ENCODE assay signal across 9 cellular contexts in the genomic region with DNA sequence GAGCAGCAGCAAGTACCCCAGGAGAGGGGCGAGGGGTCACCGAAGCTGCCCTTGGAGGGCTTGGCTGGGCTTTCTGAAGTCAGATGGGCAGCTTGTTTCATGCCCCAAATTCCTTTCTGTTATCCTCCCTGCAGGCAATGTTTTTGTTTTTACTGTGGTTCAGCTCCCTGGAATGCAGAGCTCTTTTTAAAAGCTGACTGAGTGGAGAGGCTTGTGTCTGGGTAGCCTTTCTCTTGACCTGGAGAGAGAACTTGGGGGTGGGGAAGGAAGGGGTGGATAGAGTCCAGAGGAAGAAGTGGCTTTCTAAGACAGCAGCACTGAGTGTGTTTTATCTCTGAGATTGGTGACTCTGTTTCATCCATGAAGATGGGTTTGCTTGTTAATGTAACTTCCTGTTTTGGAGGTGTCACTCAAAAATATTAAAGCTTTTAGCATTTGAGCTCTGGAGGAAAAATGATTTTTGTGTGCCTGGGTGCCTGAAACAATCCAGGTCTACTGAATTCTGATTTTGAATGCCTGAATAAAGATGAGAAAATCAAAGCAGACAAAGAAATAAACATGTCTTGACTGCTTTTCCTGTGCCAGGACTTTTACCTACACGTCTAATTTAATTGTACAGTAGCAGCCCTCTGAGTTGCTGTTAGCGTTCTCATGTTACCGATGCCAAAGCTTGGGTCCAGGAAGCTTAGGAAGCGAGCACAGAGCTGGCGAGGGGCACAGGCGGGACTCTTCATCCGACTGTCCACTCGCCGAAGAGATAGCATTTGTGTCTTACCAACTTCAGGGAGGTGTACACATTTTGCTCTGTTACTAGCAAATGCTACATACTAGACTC.
DNase-seq lines count a peak whose midpoint lies in the region; ATAC-seq, FAIRE-seq and TF ChIP-seq lines count a peak whose summit lies in the region.
"Had no signal": no experiment of that assay in that cellular context is flagged by ENCODE, and none has a peak within 500 bp of the region (broad histone marks: within the 10 kb centered on the region; RNA-seq: fewer than 3 reads in every experiment).

No MANE protein-coding gene starts in this region.

- peaks cover 60% of the 10 kb centered on the region for H3K4me1 Mint-ChIP-seq in osteocyte (ENCODE audit: unreplicated experiment)
- H3K4me1 Mint-ChIP-seq in stimulated activated naive B cell treated with anti-CD40 and anti-IgM and Interleukin-4, amounts not matched to agents 10 μg/mL and 1 μg/mL and 100 μg/mL, for 72 hours, result peaks cover 0 to 1% of the 10 kb centered on the region in 2 donors
- H3K4me1 Mint-ChIP-seq in activated CD8-positive, alpha-beta T cell treated with anti-CD3 and anti-CD28 coated beads, Interleukin-2, amount 10 ng/mL, durations not matched to agents 7 days and 5 days (ENCODE audit: low read depth), result no peaks in the 10 kb centered on the region

- H3K27me3 ChIP-seq in endothelial cell of umbilical vein (ENCODE audit: control insufficient read depth in 2 of 2, insufficient read depth in 2 of 2, low read length in 2 of 2), result no peaks in the 10 kb centered on the region

- peaks cover 7% of the 10 kb centered on the region for H3K27me3 Mint-ChIP-seq in osteocyte (ENCODE audit: unreplicated experiment)
- peaks cover 16 to 29% of the 10 kb centered on the region in 2 donors for H3K27me3 Mint-ChIP-seq in stimulated activated naive B cell treated with anti-CD40 and anti-IgM and Interleukin-4, amounts not matched to agents 10 μg/mL and 1 μg/mL and 100 μg/mL, for 72 hours
- H3K27me3 Mint-ChIP-seq in activated CD8-positive, alpha-beta T cell treated with anti-CD3 and anti-CD28 coated beads, Interleukin-2, amount 10 ng/mL, durations not matched to agents 7 days and 5 days (ENCODE audit: low read depth), result peaks cover 6% of the 10 kb centered on the region

- no peak for ATAC-seq in stimulated activated naive B cell treated with anti-CD40 and anti-IgM and Interleukin-4, amounts not matched to agents 10 μg/mL and 1 μg/mL and 100 μg/mL, for 72 hours (replicated peaks)
- no peak for ATAC-seq in HG02642 (IDR thresholded peaks at IDR 0.05; ENCODE audit: poor library complexity, unreplicated experiment)
- ATAC-seq in activated CD8-positive, alpha-beta T cell treated with anti-CD3 and anti-CD28 coated beads, Interleukin-2, amount 10 ng/mL, durations not matched to agents 7 days and 5 days, result no peak

- FAIRE-seq in endothelial cell of umbilical vein (lab: Jason Lieb, UNC), result no peak

- BruUV-seq in endothelial cell of umbilical vein (replicated peaks; lab: Mats Ljungman, UMichigan), result no TSS peak

- peaks cover 10% of the 10 kb centered on the region for H3K4me1 ChIP-seq in endothelial cell of umbilical vein (ENCODE audit: control insufficient read depth, extremely low read depth, insufficient read depth, low read length)

- no peaks in the 10 kb centered on the region for H3K9me1 ChIP-seq in endothelial cell of umbilical vein (replicated peaks; ENCODE audit: control insufficient read depth, extremely low read depth, insufficient read depth, low read length)

- dilution Hi-C loops in endothelial cell of umbilical vein (cut with MboI; ENCODE audit: extremely low pct_ligation_motif_present, low sequenced_read_pairs), result no loop called here

- H3K4me2 ChIP-seq in endothelial cell of umbilical vein (ENCODE audit: insufficient read depth, low read length), result no peak overlapping the region

- no peak overlapping the region for H3K27ac ChIP-seq in endothelial cell of umbilical vein (ENCODE audit: insufficient read depth, low read depth, low read length)

- no peak overlapping the region for H3K9ac ChIP-seq in endothelial cell of umbilical vein (replicated peaks; ENCODE audit: extremely low read depth, insufficient read depth, low read length)

- CTCF ChIA-PET in endothelial cell of umbilical vein (lab: Charles Lee), result no interaction called here
- CTCF ChIA-PET in activated CD8-positive, alpha-beta T cell treated with anti-CD3 and anti-CD28 coated beads, Interleukin-2, amount 10 ng/mL, durations not matched to agents 7 days and 5 days (lab: Charles Lee), result no interaction called here

- no peaks in the 10 kb centered on the region for H3K36me3 ChIP-seq in endothelial cell of umbilical vein (ENCODE audit: control insufficient read depth in 2 of 2, extremely low read depth in 1 of 2, insufficient read depth in 2 of 2, low read length in 2 of 2)

- no peaks in the 10 kb centered on the region for H3K36me3 Mint-ChIP-seq in osteocyte (ENCODE audit: unreplicated experiment)
- no peaks in the 10 kb centered on the region for H3K36me3 Mint-ChIP-seq in stimulated activated naive B cell treated with anti-CD40 and anti-IgM and Interleukin-4, amounts not matched to agents 10 μg/mL and 1 μg/mL and 100 μg/mL, for 72 hours
- H3K36me3 Mint-ChIP-seq in activated CD8-positive, alpha-beta T cell treated with anti-CD3 and anti-CD28 coated beads, Interleukin-2, amount 10 ng/mL, durations not matched to agents 7 days and 5 days (ENCODE audit: low read depth), result no peaks in the 10 kb centered on the region

- H4K20me1 ChIP-seq in endothelial cell of umbilical vein (replicated peaks; ENCODE audit: control insufficient read depth, extremely low read depth, insufficient read depth, low read length), result no peaks in the 10 kb centered on the region

- peak overlapping the region; percentile 74 for H3K27ac Mint-ChIP-seq in osteocyte (ENCODE audit: unreplicated experiment)
- no peak overlapping the region for H3K27ac Mint-ChIP-seq in stimulated activated naive B cell treated with anti-CD40 and anti-IgM and Interleukin-4, amounts not matched to agents 10 μg/mL and 1 μg/mL and 100 μg/mL, for 72 hours
- no peak overlapping the region for H3K27ac Mint-ChIP-seq in activated CD8-positive, alpha-beta T cell treated with anti-CD3 and anti-CD28 coated beads, Interleukin-2, amount 10 ng/mL, durations not matched to agents 7 days and 5 days

- no peaks in the 10 kb centered on the region for H3K9me3 Mint-ChIP-seq in osteocyte (ENCODE audit: unreplicated experiment)
- no peaks in the 10 kb centered on the region for H3K9me3 Mint-ChIP-seq in stimulated activated naive B cell treated with anti-CD40 and anti-IgM and Interleukin-4, amounts not matched to agents 10 μg/mL and 1 μg/mL and 100 μg/mL, for 72 hours
- no peaks in the 10 kb centered on the region for H3K9me3 Mint-ChIP-seq in activated CD8-positive, alpha-beta T cell treated with anti-CD3 and anti-CD28 coated beads, Interleukin-2, amount 10 ng/mL, durations not matched to agents 7 days and 5 days (ENCODE audit: insufficient read depth)

- no peaks in the 10 kb centered on the region for H3K9me3 ChIP-seq in endothelial cell of umbilical vein (replicated peaks; ENCODE audit: control insufficient read depth, insufficient read depth, low read length)

- H2AFZ ChIP-seq in endothelial cell of umbilical vein (ENCODE audit: low read depth, low read length), result peak overlapping the region; percentile 36

- intact Hi-C loops in endothelial cell of umbilical vein (cut with micrococcal nuclease), result no loop called here

- no peaks in the 10 kb centered on the region for H3K79me2 ChIP-seq in endothelial cell of umbilical vein (ENCODE audit: control insufficient read depth, insufficient read depth, low read length)

- DNase-seq in ELR (ENCODE audit: low read depth) (peak; percentile 77), OCI-M1 (lab: John Stamatoyannopoulos, UW) (peak; percentile 46), endothelial cell of umbilical vein (ENCODE audit: low read depth, low spot score) (no peak), osteocyte (ENCODE audit: extremely low spot score, unreplicated experiment) (no peak), DMS153 (lab: John Stamatoyannopoulos, UW) (no peak)
- no peak for DNase-seq in stimulated activated naive B cell treated with anti-CD40 and anti-IgM and Interleukin-4, amounts not matched to agents 10 μg/mL and 1 μg/mL and 100 μg/mL, for 72 hours
- no peak for DNase-seq in activated CD8-positive, alpha-beta T cell treated with anti-CD3 and anti-CD28 coated beads, Interleukin-2, amount 10 ng/mL, durations not matched to agents 7 days and 5 days
- DNase-seq: RPMI8226 had no signal

- H3K4me3 Mint-ChIP-seq in osteocyte (ENCODE audit: unreplicated experiment), result peak overlapping the region; percentile 2
- H3K4me3 Mint-ChIP-seq in stimulated activated naive B cell treated with anti-CD40 and anti-IgM and Interleukin-4, amounts not matched to agents 10 μg/mL and 1 μg/mL and 100 μg/mL, for 72 hours, result no peak overlapping the region
- H3K4me3 Mint-ChIP-seq in activated CD8-positive, alpha-beta T cell treated with anti-CD3 and anti-CD28 coated beads, Interleukin-2, amount 10 ng/mL, durations not matched to agents 7 days and 5 days, result no peak overlapping the region

- H3K4me3 ChIP-seq in endothelial cell of umbilical vein (replicated peaks in 1 of 3; ENCODE audit: insufficient read depth in 1 of 3, low read depth in 1 of 3, low read length in 3 of 3), result no peak overlapping the region

- TF ChIP-seq CTCF in endothelial cell of umbilical vein (IDR thresholded peaks at IDR 0.05; ENCODE audit: extremely low read depth in 1 of 2, insufficient read depth in 1 of 2, low read depth in 1 of 2, low read length in 2 of 2), result no peak
- TF ChIP-seq CTCF in osteocyte (IDR thresholded peaks at IDR 0.05), result no peak

- POLR2A ChIA-PET in endothelial cell of umbilical vein (lab: Charles Lee), result no interaction called here
- POLR2A ChIA-PET in activated CD8-positive, alpha-beta T cell treated with anti-CD3 and anti-CD28 coated beads, Interleukin-2, amount 10 ng/mL, durations not matched to agents 7 days and 5 days (lab: Charles Lee), result no interaction called here

- TF ChIP-seq POLR2A in endothelial cell of umbilical vein (IDR thresholded peaks at IDR 0.05; ENCODE audit: low read depth, low read length), result no peak

TF ChIP-seq in endothelial cell of umbilical vein, 7 proteins besides CTCF, POLR2A, EP300 and RAD21:
- TF ChIP-seq JUN (IDR thresholded peaks at IDR 0.05; ENCODE audit: borderline replicate concordance, insufficient read depth, insufficient read length, low read depth), result no peak
- no peak for TF ChIP-seq POLR2AphosphoS5 (IDR thresholded peaks at IDR 0.05; ENCODE audit: insufficient read depth, low read depth, low read length)
- no peak for TF ChIP-seq GATA2 (IDR thresholded peaks at IDR 0.05; ENCODE audit: insufficient read depth, insufficient read length, low read depth, low read length)
- no peak for TF ChIP-seq EZH2 (IDR thresholded peaks at IDR 0.05; ENCODE audit: borderline replicate concordance, low read depth, low read length, severe bottlenecking)
- TF ChIP-seq, protein P1, sequence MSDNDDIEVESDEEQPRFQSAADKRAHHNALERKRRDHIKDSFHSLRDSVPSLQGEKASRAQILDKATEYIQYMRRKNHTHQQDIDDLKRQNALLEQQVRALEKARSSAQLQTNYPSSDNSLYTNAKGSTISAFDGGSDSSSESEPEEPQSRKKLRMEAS (IDR thresholded peaks at IDR 0.05; ENCODE audit: insufficient read depth, insufficient read length), result no peak
- TF ChIP-seq MYC (IDR thresholded peaks at IDR 0.05; ENCODE audit: low read depth, low read length), result no peak
- TF ChIP-seq FOS (IDR thresholded peaks at IDR 0.05; ENCODE audit: borderline replicate concordance, insufficient read depth, low read length), result no peak

Comparison
In these comparisons a context has a peak if more than half of its experiments do, and no peak if none do; other contexts are left out.
1. DNase-seq: peak in ELR (single experiment) and OCI-M1 (single experiment); none in endothelial cell of umbilical vein (single experiment), osteocyte (single experiment), DMS153 (single experiment), stimulated activated naive B cell treated with anti-CD40 and anti-IgM and Interleukin-4, amounts not matched to agents 10 μg/mL and 1 μg/mL and 100 μg/mL, for 72 hours (single experiment) and activated CD8-positive, alpha-beta T cell treated with anti-CD3 and anti-CD28 coated beads, Interleukin-2, amount 10 ng/mL, durations not matched to agents 7 days and 5 days (single experiment).